ENCODE assay signal across 11 cellular contexts in genomic region chr17:69870091-69870530, GRCh38.
DNase-seq lines count a peak whose midpoint lies in the region; ATAC-seq, FAIRE-seq and TF ChIP-seq lines count a peak whose summit lies in the region.
"Had no signal": no experiment of that assay in that cellular context is flagged by ENCODE, and none has a peak within 500 bp of the region (broad histone marks: within the 10 kb centered on the region; RNA-seq: fewer than 3 reads in every experiment).

No MANE protein-coding gene starts in this region.

- peak; percentile 68 for DNase-seq in AG10803 (ENCODE audit: low read depth)
- peak; percentile 83 for DNase-seq in endothelial cell of umbilical vein (ENCODE audit: low read depth, low spot score)
- no peak for DNase-seq in H4 (ENCODE audit: low spot score)
- DNase-seq in activated CD8-positive, alpha-beta memory T cell treated with anti-CD3 and anti-CD28 coated beads, Interleukin-2, amount 50 U/mL, for 48 hours = no peak
- no peak for DNase-seq in DMS114 treated with DMSO at 0.1 percent for 48 hours (lab: John Stamatoyannopoulos, UW; ENCODE audit: unreplicated experiment)
- no peak for DNase-seq in activated naive CD4-positive, alpha-beta T cell treated with anti-CD3 and anti-CD28 coated beads, Interleukin-2, amount 50 U/mL, for 16 hours
- DNase-seq: activated CD4-positive, alpha-beta T cell treated with anti-CD3 and anti-CD28 coated beads, Interleukin-2, amount 50 U/mL, for 48 hours; MV-4-11 had no signal

- H3K27me3 ChIP-seq in endothelial cell of umbilical vein (ENCODE audit: control insufficient read depth in 2 of 2, insufficient read depth in 2 of 2, low read length in 2 of 2) = no peaks in the 10 kb centered on the region
- H3K27me3 ChIP-seq: BLaER1 treated with 17β-estradiol and CSF1 and Interleukin-3, amounts not matched to agents 10 nM and 100 nM had no signal

- no peak overlapping the region for H3K9ac ChIP-seq in endothelial cell of umbilical vein (replicated peaks; ENCODE audit: extremely low read depth, insufficient read depth, low read length)
- H3K9ac ChIP-seq: BLaER1 treated with 17β-estradiol and CSF1 and Interleukin-3, amounts not matched to agents 10 nM and 100 nM had no signal

- H3K9me3 ChIP-seq in endothelial cell of umbilical vein (replicated peaks; ENCODE audit: control insufficient read depth, insufficient read depth, low read length) = no peaks in the 10 kb centered on the region

- CTCF ChIA-PET in endothelial cell of umbilical vein (lab: Charles Lee) = interaction anchor here (0.6 to 2.1 kb wide), 5 partner anchors 12 to 682 kb away, joined by 3 to 10 read pairs (median 8); no protein-coding TSS in a partner anchor

- H3K9me1 ChIP-seq in endothelial cell of umbilical vein (replicated peaks; ENCODE audit: control insufficient read depth, extremely low read depth, insufficient read depth, low read length) = no peaks in the 10 kb centered on the region

- FAIRE-seq in endothelial cell of umbilical vein (lab: Jason Lieb, UNC) = peak; percentile 89

- no TSS peak for BruUV-seq in endothelial cell of umbilical vein (replicated peaks; lab: Mats Ljungman, UMichigan)

- peak overlapping the region; percentile 39 for H3K27ac ChIP-seq in endothelial cell of umbilical vein (ENCODE audit: insufficient read depth, low read depth, low read length)
- H3K27ac ChIP-seq: BLaER1 treated with 17β-estradiol and CSF1 and Interleukin-3, amounts not matched to agents 10 nM and 100 nM had no signal

- H4K20me1 ChIP-seq in endothelial cell of umbilical vein (replicated peaks; ENCODE audit: control insufficient read depth, extremely low read depth, insufficient read depth, low read length) = no peaks in the 10 kb centered on the region
- H4K20me1 ChIP-seq: BLaER1 treated with 17β-estradiol and CSF1 and Interleukin-3, amounts not matched to agents 10 nM and 100 nM had no signal

- peaks cover 38% of the 10 kb centered on the region for H3K4me1 ChIP-seq in endothelial cell of umbilical vein (ENCODE audit: control insufficient read depth, extremely low read depth, insufficient read depth, low read length)

- intact Hi-C loops in endothelial cell of umbilical vein (cut with micrococcal nuclease) = loop anchor here (1.0 to 5.0 kb wide), 9 partner anchors 13 to 752 kb away; no protein-coding TSS in a partner anchor

- dilution Hi-C loops in endothelial cell of umbilical vein (cut with MboI; ENCODE audit: extremely low pct_ligation_motif_present, low sequenced_read_pairs) = no loop called here

- POLR2A ChIA-PET in endothelial cell of umbilical vein (lab: Charles Lee) = interaction anchor here (0.6 kb wide), 2 partner anchors 28 to 261 kb away, joined by 3 to 4 read pairs; no protein-coding TSS in a partner anchor

- no peaks in the 10 kb centered on the region for H3K36me3 ChIP-seq in endothelial cell of umbilical vein (ENCODE audit: control insufficient read depth in 2 of 2, extremely low read depth in 1 of 2, insufficient read depth in 2 of 2, low read length in 2 of 2)
- H3K36me3 ChIP-seq: BLaER1 treated with 17β-estradiol and CSF1 and Interleukin-3, amounts not matched to agents 10 nM and 100 nM had no signal

- H3K79me2 ChIP-seq in endothelial cell of umbilical vein (ENCODE audit: control insufficient read depth, insufficient read depth, low read length) = no peaks in the 10 kb centered on the region

- peak; percentile 26 for TF ChIP-seq POLR2A in endothelial cell of umbilical vein (IDR thresholded peaks at IDR 0.05; ENCODE audit: low read depth, low read length)

- no peak overlapping the region for H3K4me3 ChIP-seq in AG10803 (ENCODE audit: low read length)
- H3K4me3 ChIP-seq in endothelial cell of umbilical vein (replicated peaks in 1 of 3; ENCODE audit: insufficient read depth in 1 of 3, low read depth in 1 of 3, low read length in 3 of 3) = no peak overlapping the region
- H3K4me3 ChIP-seq: BLaER1 treated with 17β-estradiol and CSF1 and Interleukin-3, amounts not matched to agents 10 nM and 100 nM had no signal

- no peak overlapping the region for H2AFZ ChIP-seq in endothelial cell of umbilical vein (ENCODE audit: low read depth, low read length)

- peak; percentile 51 for ATAC-seq in GM21447 (IDR thresholded peaks at IDR 0.05; ENCODE audit: unreplicated experiment)
- peak; percentile 39 for ATAC-seq in HG03460 (IDR thresholded peaks at IDR 0.05; ENCODE audit: unreplicated experiment)

- peak overlapping the region; percentile 17 for H3K4me2 ChIP-seq in endothelial cell of umbilical vein (ENCODE audit: insufficient read depth, low read length)

- TF ChIP-seq CTCF in AG10803 (conservative IDR thresholded peaks at IDR 0.05; ENCODE audit: low read length) (no peak), endothelial cell of umbilical vein (IDR thresholded peaks at IDR 0.05; ENCODE audit: extremely low read depth in 1 of 2, insufficient read depth in 1 of 2, low read depth in 1 of 2, low read length in 2 of 2) (no peak)

TF ChIP-seq in endothelial cell of umbilical vein, 7 proteins besides CTCF, POLR2A, EP300 and RAD21:
- peak; percentile 71 for TF ChIP-seq JUN (IDR thresholded peaks at IDR 0.05; ENCODE audit: borderline replicate concordance, insufficient read depth, insufficient read length, low read depth)
- TF ChIP-seq FOS (IDR thresholded peaks at IDR 0.05; ENCODE audit: borderline replicate concordance, insufficient read depth, low read length) = peak; percentile 98
- TF ChIP-seq POLR2AphosphoS5 (IDR thresholded peaks at IDR 0.05; ENCODE audit: insufficient read depth, low read depth, low read length) = peak; percentile 76
- TF ChIP-seq GATA2 (IDR thresholded peaks at IDR 0.05; ENCODE audit: insufficient read depth, insufficient read length, low read depth, low read length) = peak; percentile 80
- no peak for TF ChIP-seq EZH2 (IDR thresholded peaks at IDR 0.05; ENCODE audit: borderline replicate concordance, low read depth, low read length, severe bottlenecking)

Comparison
In these comparisons a context has a peak if more than half of its experiments do, and no peak if none do; other contexts are left out.
1. DNase-seq: peak in AG10803 (single experiment) and endothelial cell of umbilical vein (single experiment); none in H4 (single experiment), activated CD8-positive, alpha-beta memory T cell treated with anti-CD3 and anti-CD28 coated beads, Interleukin-2, amount 50 U/mL, for 48 hours (single experiment), DMS114 treated with DMSO at 0.1 percent for 48 hours (single experiment) and activated naive CD4-positive, alpha-beta T cell treated with anti-CD3 and anti-CD28 coated beads, Interleukin-2, amount 50 U/mL, for 16 hours (single experiment).